11 cellular contexts compared by ENCODE assay signal in the genomic region with DNA sequence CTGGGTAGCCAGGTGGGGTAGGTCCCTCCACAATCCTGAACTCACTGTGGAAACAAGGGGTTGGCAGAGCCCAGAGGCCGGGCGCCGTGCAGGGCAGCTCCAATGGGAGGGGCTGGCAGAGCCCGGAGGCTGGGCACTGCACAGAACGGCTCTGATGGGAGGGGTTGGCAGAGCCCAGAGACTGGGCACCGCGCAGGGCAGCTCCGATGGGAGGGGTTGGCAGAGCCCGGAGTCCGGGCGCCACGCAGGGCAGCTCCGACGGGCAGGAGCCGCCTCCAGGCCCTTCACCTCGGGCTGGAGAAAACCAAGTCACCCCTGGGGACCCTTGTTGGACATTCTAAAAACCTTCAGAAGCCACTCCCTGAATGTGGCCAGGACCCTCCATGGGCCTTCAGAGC. TPM values are rescaled to one million over a fixed set of nuclear protein-coding genes. Genes with fewer than 3 reads are reported as not detected.
A peak's percentile ranks its signal among the peaks of the same experiment; 100 is the strongest.
DNase-seq lines count a peak whose midpoint lies in the region; ATAC-seq and TF ChIP-seq lines count a peak whose summit lies in the region.
"Had no signal": no experiment of that assay in that cellular context is flagged by ENCODE, and none has a peak within 500 bp of the region (broad histone marks: within the 10 kb centered on the region; RNA-seq: fewer than 3 reads in every experiment).

No MANE protein-coding gene starts in this region.

- no peak for ATAC-seq in HG03460 (IDR thresholded peaks at IDR 0.05; ENCODE audit: unreplicated experiment)
- no peak for ATAC-seq in GM21367 (IDR thresholded peaks at IDR 0.05; ENCODE audit: unreplicated experiment)

- peak overlapping the region; percentile 91 to 92 for H3K27ac ChIP-seq in coronary artery
- peak overlapping the region; percentile 27 to 32 for H3K27ac ChIP-seq in liver (ENCODE audit: low read depth in 1 of 2, low read length in 2 of 2)
- peak overlapping the region; percentile 35 to 95 (median 68) for H3K27ac ChIP-seq in stomach
- H3K27ac ChIP-seq: PC-9 had no signal

- H3K27me3 ChIP-seq in liver (ENCODE audit: control insufficient read depth in 4 of 4, insufficient read depth in 4 of 4, low read length in 3 of 4) (no peaks in the 10 kb centered on the region), stomach (no peaks in the 10 kb centered on the region)

- H3K4me1 ChIP-seq in liver (ENCODE audit: control insufficient read depth in 4 of 4, insufficient read depth in 4 of 4, low read length in 3 of 4), result peaks cover 12 to 47% (median 28%) of the 10 kb centered on the region in 4 donors
- H3K4me1 ChIP-seq in stomach, result peaks cover 72 to 99% (median 89%) of the 10 kb centered on the region in 4 donors

- H3K36me3 ChIP-seq in liver (ENCODE audit: control insufficient read depth in 4 of 4, insufficient read depth in 3 of 4, low read depth in 1 of 4, low read length in 3 of 4) (peaks cover 0 to 6% (median 1%) of the 10 kb centered on the region in 4 donors), stomach (peaks cover 0 to 14% (median 5%) of the 10 kb centered on the region in 4 donors)

- no peak for TF ChIP-seq EP300 in stomach (IDR thresholded peaks at IDR 0.05)

- peak in 1 of 2 donors; percentile 50 for TF ChIP-seq RAD21 in liver (IDR thresholded peaks at IDR 0.05)

- H3K4me3 ChIP-seq in coronary artery (peak overlapping the region; percentile 56), liver (ENCODE audit: low read depth in 1 of 3, low read length in 3 of 3) (no peak overlapping the region), stomach (peak overlapping the region in 1 of 4 donors; percentile 20)
- H3K4me3 ChIP-seq: PC-9 had no signal

- WGBS in liver, result 43% methylated on average over 16 of the region's 16 CpGs
- 24 to 56% (median 34%) methylated on average over 12 to 16 of the region's 16 CpGs for WGBS in stomach, 5 donors

- no peak for TF ChIP-seq POLR2A in stomach (IDR thresholded peaks at IDR 0.05)

- intact Hi-C loops in stomach (cut with DNase I; ENCODE audit: low total_unique reads), result no loop called here

- no peak overlapping the region for H3K9ac ChIP-seq in liver (ENCODE audit: low read depth in 1 of 2, low read length in 2 of 2)

- peak; percentile 14 for DNase-seq in GM20000 (ENCODE audit: low spot score)
- DNase-seq in coronary artery (ENCODE audit: low spot score), result peak; percentile 88
- peak; percentile 89 for DNase-seq in stomach
- DNase-seq in SIG-M5 (lab: John Stamatoyannopoulos, UW), result no peak
- DNase-seq in ecto neural progenitor cell (ENCODE audit: low spot score), result no peak
- DNase-seq: KBM-7, NCI-H2081, PC-9 had no signal

- H3K9me3 ChIP-seq in liver (ENCODE audit: control insufficient read depth in 4 of 4, low read length in 3 of 4) (no peaks in the 10 kb centered on the region), stomach (no peaks in the 10 kb centered on the region)

- TF ChIP-seq CTCF in GM20000 (IDR thresholded peaks at IDR 0.05; ENCODE audit: extremely low read depth, missing control alignments), result no peak
- no peak for TF ChIP-seq CTCF in coronary artery (IDR thresholded peaks at IDR 0.05)
- TF ChIP-seq CTCF in liver (IDR thresholded peaks at IDR 0.05; ENCODE audit: low read depth, low read length, missing input control), result no peak
- TF ChIP-seq CTCF in stomach (IDR thresholded peaks at IDR 0.05), result no peak

TF ChIP-seq in liver, 16 proteins besides CTCF, POLR2A, EP300 and RAD21:
- no peak for TF ChIP-seq JUND (IDR thresholded peaks at IDR 0.05)
- no peak for TF ChIP-seq GABPA (IDR thresholded peaks at IDR 0.05 in 1 of 2, conservative IDR thresholded peaks at IDR 0.05 in 1 of 2)
- TF ChIP-seq, protein P1, sequence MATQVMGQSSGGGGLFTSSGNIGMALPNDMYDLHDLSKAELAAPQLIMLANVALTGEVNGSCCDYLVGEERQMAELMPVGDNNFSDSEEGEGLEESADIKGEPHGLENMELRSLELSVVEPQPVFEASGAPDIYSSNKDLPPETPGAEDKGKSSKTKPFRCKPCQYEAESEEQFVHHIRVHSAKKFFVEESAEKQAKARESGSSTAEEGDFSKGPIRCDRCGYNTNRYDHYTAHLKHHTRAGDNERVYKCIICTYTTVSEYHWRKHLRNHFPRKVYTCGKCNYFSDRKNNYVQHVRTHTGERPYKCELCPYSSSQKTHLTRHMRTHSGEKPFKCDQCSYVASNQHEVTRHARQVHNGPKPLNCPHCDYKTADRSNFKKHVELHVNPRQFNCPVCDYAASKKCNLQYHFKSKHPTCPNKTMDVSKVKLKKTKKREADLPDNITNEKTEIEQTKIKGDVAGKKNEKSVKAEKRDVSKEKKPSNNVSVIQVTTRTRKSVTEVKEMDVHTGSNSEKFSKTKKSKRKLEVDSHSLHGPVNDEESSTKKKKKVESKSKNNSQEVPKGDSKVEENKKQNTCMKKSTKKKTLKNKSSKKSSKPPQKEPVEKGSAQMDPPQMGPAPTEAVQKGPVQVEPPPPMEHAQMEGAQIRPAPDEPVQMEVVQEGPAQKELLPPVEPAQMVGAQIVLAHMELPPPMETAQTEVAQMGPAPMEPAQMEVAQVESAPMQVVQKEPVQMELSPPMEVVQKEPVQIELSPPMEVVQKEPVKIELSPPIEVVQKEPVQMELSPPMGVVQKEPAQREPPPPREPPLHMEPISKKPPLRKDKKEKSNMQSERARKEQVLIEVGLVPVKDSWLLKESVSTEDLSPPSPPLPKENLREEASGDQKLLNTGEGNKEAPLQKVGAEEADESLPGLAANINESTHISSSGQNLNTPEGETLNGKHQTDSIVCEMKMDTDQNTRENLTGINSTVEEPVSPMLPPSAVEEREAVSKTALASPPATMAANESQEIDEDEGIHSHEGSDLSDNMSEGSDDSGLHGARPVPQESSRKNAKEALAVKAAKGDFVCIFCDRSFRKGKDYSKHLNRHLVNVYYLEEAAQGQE (IDR thresholded peaks at IDR 0.05), result peak; percentile 38
- TF ChIP-seq NR2F2 (IDR thresholded peaks at IDR 0.05), result no peak
- peak; percentile 18 to 33 for TF ChIP-seq HNF4A (conservative IDR thresholded peaks at IDR 0.05)
- TF ChIP-seq FOXA1 (IDR thresholded peaks at IDR 0.05), result no peak
- peak in 1 of 2 donors; percentile 26 for TF ChIP-seq RXRA (IDR thresholded peaks at IDR 0.05)
- peak; percentile 21 for TF ChIP-seq SP1 (IDR thresholded peaks at IDR 0.05)

RNA-seq across cellular contexts. Expression of a gene that starts 9.3 kb away (rescaled TPM):
- 10 to 100 TPM in 1 of 2 donors, 1 to 10 TPM in 1; 6.7 to 17.8 TPM for total RNA-seq in liver
- 10 to 100 TPM in 1 of 2 donors, 1 to 10 TPM in 1; 4.8 to 10.8 TPM for polyA plus RNA-seq in liver
- total RNA-seq in stomach, result 10 to 100 TPM in 4 of 5 donors, 1 to 10 TPM in 1; 9.5 to 69.2 (median 16.1) TPM
- 1 to 10 TPM; 4.1 to 7.0 (median 6.6) TPM for polyA plus RNA-seq in stomach

RNA-seq across cellular contexts. Expression of a gene that starts 32.9 kb away (rescaled TPM):
- total RNA-seq in liver (10 to 100 TPM; 16.1 to 18.2 TPM), stomach (100 to 1,000 TPM in 1 of 5 donors, 10 to 100 TPM in 4; 17.4 to 105 (median 30.3) TPM)
- polyA plus RNA-seq in liver (10 to 100 TPM in 1 of 2 donors, 1 to 10 TPM in 1; 6.7 to 19.5 TPM), stomach (10 to 100 TPM; 15.6 to 19.4 (median 16.6) TPM)

Comparison
In these comparisons a context has a peak if more than half of its experiments do, and no peak if none do; other contexts are left out.
1. DNase-seq: peak in GM20000 (single experiment), coronary artery (single experiment) and stomach (single experiment); none in SIG-M5 (single experiment) and ecto neural progenitor cell (single experiment).
2. H3K27ac ChIP-seq: peak in every context shown above with its lines; median percentile 92 in coronary artery; 68 in stomach; 30 in liver.